Comparison of ENCODE assay signal across 15 cellular contexts in genomic region chr10:3526721-3527120, GRCh38.
DNase-seq lines count a peak whose midpoint lies in the region; ATAC-seq, FAIRE-seq and TF ChIP-seq lines count a peak whose summit lies in the region.
"Had no signal": no experiment of that assay in that cellular context is flagged by ENCODE, and none has a peak within 500 bp of the region (broad histone marks: within the 10 kb centered on the region; RNA-seq: fewer than 3 reads in every experiment).

No MANE protein-coding gene starts in this region.

- peak; percentile 36 for ATAC-seq in activated naive CD8-positive, alpha-beta T cell treated with anti-CD3 and anti-CD28 coated beads, Interleukin-2, amount 50 U/mL, for 24 hours

- in situ Hi-C loops in transverse colon (cut with MboI; ENCODE audit: low pct_ligation_motif_present in 1 of 4, low pct_unique_long_range_greater_than_20kb in 1 of 4, low sequenced_read_pairs in 3 of 4): no loop called here

- H3K4ac ChIP-seq in mesenchymal stem cell (ENCODE audit: low read depth in 1 of 2, low read length in 2 of 2) (peak overlapping the region in 1 of 2 experiments; percentile 72), neuronal stem cell (ENCODE audit: low read length) (no peak overlapping the region)

- H3K4me1 Mint-ChIP-seq in activated naive CD8-positive, alpha-beta T cell treated with anti-CD3 and anti-CD28 coated beads, Interleukin-2, amount 50 U/mL, for 24 hours: peaks cover 11% of the 10 kb centered on the region
- H3K4me1 Mint-ChIP-seq in activated naive CD8-positive, alpha-beta T cell treated with anti-CD3 and anti-CD28 coated beads for 36 hours: peaks cover 1% of the 10 kb centered on the region

- H3K27ac ChIP-seq in endothelial cell of umbilical vein (ENCODE audit: insufficient read depth, low read depth, low read length) (no peak overlapping the region), mesenchymal stem cell (ENCODE audit: low read length, poor library complexity, severe bottlenecking) (peak overlapping the region; percentile 76), transverse colon (peak overlapping the region; percentile 60 to 74 (median 66)), neuronal stem cell (replicated peaks; ENCODE audit: low read length) (no peak overlapping the region)
- H3K27ac ChIP-seq: 22Rv1, upper lobe of left lung, VCaP had no signal

- dilution Hi-C loops in endothelial cell of umbilical vein (cut with MboI; ENCODE audit: extremely low pct_ligation_motif_present, low sequenced_read_pairs): no loop called here

- no peaks in the 10 kb centered on the region for H4K20me1 ChIP-seq in endothelial cell of umbilical vein (replicated peaks; ENCODE audit: control insufficient read depth, extremely low read depth, insufficient read depth, low read length)

- TF ChIP-seq POLR2A in endothelial cell of umbilical vein (IDR thresholded peaks at IDR 0.05; ENCODE audit: low read depth, low read length) (no peak), transverse colon (IDR thresholded peaks at IDR 0.05) (no peak)

- no peaks in the 10 kb centered on the region for H3K36me3 ChIP-seq in endothelial cell of umbilical vein (ENCODE audit: control insufficient read depth in 2 of 2, extremely low read depth in 1 of 2, insufficient read depth in 2 of 2, low read length in 2 of 2)
- no peaks in the 10 kb centered on the region for H3K36me3 ChIP-seq in mesenchymal stem cell (ENCODE audit: control insufficient read depth in 1 of 2, insufficient read depth in 2 of 2, low read depth in 1 of 2, low read length in 2 of 2)
- H3K36me3 ChIP-seq in transverse colon: no peaks in the 10 kb centered on the region
- H3K36me3 ChIP-seq in neuronal stem cell (replicated peaks in 1 of 2; ENCODE audit: control insufficient read depth in 2 of 2, insufficient read depth in 2 of 2, low read length in 2 of 2): no peaks in the 10 kb centered on the region
- H3K36me3 ChIP-seq: upper lobe of left lung had no signal

- POLR2A ChIA-PET in endothelial cell of umbilical vein (lab: Charles Lee): no interaction called here

- TF ChIP-seq EP300 in transverse colon (IDR thresholded peaks at IDR 0.05; ENCODE audit: low read depth): no peak

- H2BK120ac ChIP-seq in mesenchymal stem cell (ENCODE audit: low read depth, low read length) (peak overlapping the region; percentile 86), neuronal stem cell (ENCODE audit: low read depth, low read length) (no peak overlapping the region)

- H3K27me3 ChIP-seq in endothelial cell of umbilical vein (ENCODE audit: control insufficient read depth in 2 of 2, insufficient read depth in 2 of 2, low read length in 2 of 2): no peaks in the 10 kb centered on the region
- no peaks in the 10 kb centered on the region for H3K27me3 ChIP-seq in mesenchymal stem cell (ENCODE audit: control insufficient read depth in 1 of 2, insufficient read depth in 1 of 2, low read length in 2 of 2)
- no peaks in the 10 kb centered on the region for H3K27me3 ChIP-seq in transverse colon
- H3K27me3 ChIP-seq in neuronal stem cell (ENCODE audit: control insufficient read depth in 3 of 3, insufficient read depth in 3 of 3, low read depth in 1 of 3, low read length in 3 of 3): peaks cover 0 to under 1% (median 0%) of the 10 kb centered on the region in 3 experiments
- H3K27me3 ChIP-seq: upper lobe of left lung had no signal

- H3K4me3 ChIP-seq in endothelial cell of umbilical vein (replicated peaks in 1 of 3; ENCODE audit: insufficient read depth in 1 of 3, low read depth in 1 of 3, low read length in 3 of 3) (no peak overlapping the region), mesenchymal stem cell (ENCODE audit: insufficient read depth in 1 of 2, low read depth in 1 of 2, low read length in 2 of 2) (no peak overlapping the region), transverse colon (no peak overlapping the region), neuronal stem cell (ENCODE audit: low read length in 2 of 2) (no peak overlapping the region)
- H3K4me3 ChIP-seq: upper lobe of left lung had no signal

- no peak overlapping the region for H2BK5ac ChIP-seq in mesenchymal stem cell (ENCODE audit: low read depth, low read length, poor library complexity, severe bottlenecking)
- no peak overlapping the region for H2BK5ac ChIP-seq in neuronal stem cell (ENCODE audit: low read length)

- no peak overlapping the region for H3K4me3 Mint-ChIP-seq in activated naive CD8-positive, alpha-beta T cell treated with anti-CD3 and anti-CD28 coated beads, Interleukin-2, amount 50 U/mL, for 24 hours
- H3K4me3 Mint-ChIP-seq in activated naive CD8-positive, alpha-beta T cell treated with anti-CD3 and anti-CD28 coated beads for 36 hours: no peak overlapping the region
- H3K4me3 Mint-ChIP-seq: activated T-cell treated with anti-CD3 and anti-CD28 coated beads, Interleukin-2, amount 50 U/mL, for 4 hours; nephron progenitor cell had no signal

- H3K79me1 ChIP-seq in mesenchymal stem cell (replicated peaks; ENCODE audit: low read length, poor library complexity, severe bottlenecking): peaks cover 4% of the 10 kb centered on the region
- no peaks in the 10 kb centered on the region for H3K79me1 ChIP-seq in neuronal stem cell (ENCODE audit: low read depth, low read length)

- no peaks in the 10 kb centered on the region for H3K9me3 ChIP-seq in endothelial cell of umbilical vein (replicated peaks; ENCODE audit: control insufficient read depth, insufficient read depth, low read length)
- H3K9me3 ChIP-seq in mesenchymal stem cell (ENCODE audit: control insufficient read depth, low read length): no peaks in the 10 kb centered on the region
- no peaks in the 10 kb centered on the region for H3K9me3 ChIP-seq in transverse colon
- peaks cover 0 to under 1% of the 10 kb centered on the region in 2 donors for H3K9me3 ChIP-seq in neuronal stem cell (replicated peaks in 1 of 2; ENCODE audit: control insufficient read depth in 2 of 2, insufficient read depth in 1 of 2, low read depth in 1 of 2, low read length in 2 of 2)
- H3K9me3 ChIP-seq: upper lobe of left lung had no signal

- CTCF ChIA-PET in endothelial cell of umbilical vein (lab: Charles Lee): interaction anchor here (1.0 to 2.5 kb wide), 2 partner anchors 12 to 15 kb away, joined by 5 read pairs; no protein-coding TSS in a partner anchor

- no peaks in the 10 kb centered on the region for H3K9me3 Mint-ChIP-seq in activated naive CD8-positive, alpha-beta T cell treated with anti-CD3 and anti-CD28 coated beads, Interleukin-2, amount 50 U/mL, for 24 hours
- no peaks in the 10 kb centered on the region for H3K9me3 Mint-ChIP-seq in activated naive CD8-positive, alpha-beta T cell treated with anti-CD3 and anti-CD28 coated beads for 36 hours
- H3K9me3 Mint-ChIP-seq: activated T-cell treated with anti-CD3 and anti-CD28 coated beads, Interleukin-2, amount 50 U/mL, for 4 hours had no signal

- H3K14ac ChIP-seq in mesenchymal stem cell (ENCODE audit: low read length in 2 of 2): no peak overlapping the region
- no peak overlapping the region for H3K14ac ChIP-seq in neuronal stem cell (ENCODE audit: low read length)

- intact Hi-C loops in endothelial cell of umbilical vein (cut with micrococcal nuclease) (no loop called here), transverse colon (cut with DNase I; ENCODE audit: low total_unique reads) (no loop called here)

- H3K27ac Mint-ChIP-seq in activated naive CD8-positive, alpha-beta T cell treated with anti-CD3 and anti-CD28 coated beads, Interleukin-2, amount 50 U/mL, for 24 hours: peak overlapping the region; percentile 76
- H3K27ac Mint-ChIP-seq in activated naive CD8-positive, alpha-beta T cell treated with anti-CD3 and anti-CD28 coated beads for 36 hours: no peak overlapping the region

- no peak overlapping the region for H3K9ac ChIP-seq in endothelial cell of umbilical vein (replicated peaks; ENCODE audit: extremely low read depth, insufficient read depth, low read length)
- H3K9ac ChIP-seq in mesenchymal stem cell (ENCODE audit: low read length): peak overlapping the region; percentile 89
- H3K9ac ChIP-seq in neuronal stem cell (ENCODE audit: low read depth, low read length, poor library complexity): no peak overlapping the region

- peak; percentile 4 for FAIRE-seq in endothelial cell of umbilical vein (lab: Jason Lieb, UNC)

- H2BK15ac ChIP-seq in mesenchymal stem cell (ENCODE audit: low read depth, poor library complexity, severe bottlenecking) (no peak overlapping the region), neuronal stem cell (ENCODE audit: low read length) (no peak overlapping the region)

- H4K8ac ChIP-seq in mesenchymal stem cell (ENCODE audit: low read length) (no peak overlapping the region), neuronal stem cell (ENCODE audit: low read depth, low read length) (no peak overlapping the region)

- peak overlapping the region; percentile 73 for H2AK5ac ChIP-seq in mesenchymal stem cell (ENCODE audit: low read length, severe bottlenecking)
- no peak overlapping the region for H2AK5ac ChIP-seq in neuronal stem cell (ENCODE audit: low read depth, low read length)

- no peak overlapping the region for H2AFZ ChIP-seq in endothelial cell of umbilical vein (ENCODE audit: low read depth, low read length)
- no peak overlapping the region for H2AFZ ChIP-seq in mesenchymal stem cell (ENCODE audit: low read depth, low read length)
- H2AFZ ChIP-seq in neuronal stem cell (ENCODE audit: low read length): no peak overlapping the region

- H3K9me1 ChIP-seq in endothelial cell of umbilical vein (replicated peaks; ENCODE audit: control insufficient read depth, extremely low read depth, insufficient read depth, low read length): no peaks in the 10 kb centered on the region

- no TSS peak for BruUV-seq in endothelial cell of umbilical vein (replicated peaks; lab: Mats Ljungman, UMichigan)

- H3K4me2 ChIP-seq in endothelial cell of umbilical vein (ENCODE audit: insufficient read depth, low read length) (no peak overlapping the region), mesenchymal stem cell (ENCODE audit: low read length, poor library complexity, severe bottlenecking) (no peak overlapping the region), neuronal stem cell (ENCODE audit: insufficient read depth, low read length, poor library complexity, severe bottlenecking) (no peak overlapping the region)

- H3K27me3 Mint-ChIP-seq in activated naive CD8-positive, alpha-beta T cell treated with anti-CD3 and anti-CD28 coated beads, Interleukin-2, amount 50 U/mL, for 24 hours: peaks cover 8% of the 10 kb centered on the region
- H3K27me3 Mint-ChIP-seq in activated naive CD8-positive, alpha-beta T cell treated with anti-CD3 and anti-CD28 coated beads for 36 hours: peaks cover 19% of the 10 kb centered on the region

- no peaks in the 10 kb centered on the region for H3K36me3 Mint-ChIP-seq in activated naive CD8-positive, alpha-beta T cell treated with anti-CD3 and anti-CD28 coated beads, Interleukin-2, amount 50 U/mL, for 24 hours (ENCODE audit: low read depth)
- H3K36me3 Mint-ChIP-seq in activated naive CD8-positive, alpha-beta T cell treated with anti-CD3 and anti-CD28 coated beads for 36 hours: no peaks in the 10 kb centered on the region

- H4K91ac ChIP-seq in mesenchymal stem cell (ENCODE audit: low read length): peak overlapping the region; percentile 82
- no peak overlapping the region for H4K91ac ChIP-seq in neuronal stem cell (ENCODE audit: low read depth, low read length, poor library complexity)

- H3K4me1 ChIP-seq in endothelial cell of umbilical vein (ENCODE audit: control insufficient read depth, extremely low read depth, insufficient read depth, low read length): peaks cover 7% of the 10 kb centered on the region
- H3K4me1 ChIP-seq in mesenchymal stem cell (ENCODE audit: control insufficient read depth, insufficient read depth, low read depth, low read length): peaks cover 18% of the 10 kb centered on the region
- peaks cover 0 to 29% (median 10%) of the 10 kb centered on the region in 4 donors for H3K4me1 ChIP-seq in transverse colon
- H3K4me1 ChIP-seq in neuronal stem cell (ENCODE audit: control insufficient read depth in 2 of 2, insufficient read depth in 1 of 2, low read depth in 1 of 2, low read length in 2 of 2): peaks cover 0 to under 1% of the 10 kb centered on the region in 2 donors
- H3K4me1 ChIP-seq: upper lobe of left lung had no signal

- H2BK12ac ChIP-seq in mesenchymal stem cell (ENCODE audit: low read length in 2 of 2) (peak overlapping the region; percentile 88 to 95), neuronal stem cell (ENCODE audit: low read length) (no peak overlapping the region)

- H3K18ac ChIP-seq in mesenchymal stem cell (ENCODE audit: low read depth in 1 of 2, low read length in 2 of 2) (peak overlapping the region; percentile 78 to 98), neuronal stem cell (ENCODE audit: low read length) (no peak overlapping the region)

- no CpG with 5 or more reads among the region's 5 CpGs for WGBS in mesenchymal stem cell
- 52 to 63% methylated on average over 5 of the region's 5 CpGs for WGBS in transverse colon (ENCODE audit: low coverage in 1 of 2), 2 donors
- whole genome bisulfite sequencing in neuronal stem cell (ENCODE audit: extremely low coverage in 2 of 2, insufficient read length in 2 of 2, insufficient replicate concordance in 1 of 2), 2 donors: no CpG with 5 or more reads among the region's 5 CpGs

- no peak for DNase-seq in activated naive CD8-positive, alpha-beta T cell treated with anti-CD3 and anti-CD28 coated beads, Interleukin-2, amount 50 U/mL, for 24 hours
- no peak for DNase-seq in activated naive CD8-positive, alpha-beta T cell treated with anti-CD3 and anti-CD28 coated beads for 36 hours
- DNase-seq in endothelial cell of umbilical vein (ENCODE audit: low read depth, low spot score) (no peak), mesenchymal stem cell (peak; percentile 94), transverse colon (no peak), neuronal stem cell (ENCODE audit: low spot score) (no peak), HUDEP-2 (lab: John Stamatoyannopoulos, UW; ENCODE audit: unreplicated experiment in 76 of 76) (no peak)
- no peak for DNase-seq in activated CD4-positive, alpha-beta T cell treated with anti-CD3 and anti-CD28 coated beads for 48 hours
- DNase-seq: activated T-cell treated with anti-CD3 and anti-CD28 coated beads, Interleukin-2, amount 50 U/mL, for 4 hours; cortex of kidney; NCI-H2171 treated with DMSO at 0.1 percent for 48 hours; nephron progenitor cell; upper lobe of left lung had no signal

- H3K23ac ChIP-seq in mesenchymal stem cell (ENCODE audit: low read length in 2 of 2): no peak overlapping the region
- H3K23ac ChIP-seq in neuronal stem cell (ENCODE audit: low read depth, low read length, poor library complexity): no peak overlapping the region

- no peaks in the 10 kb centered on the region for H3K79me2 ChIP-seq in endothelial cell of umbilical vein (ENCODE audit: control insufficient read depth, insufficient read depth, low read length)

- TF ChIP-seq CTCF in endothelial cell of umbilical vein (IDR thresholded peaks at IDR 0.05; ENCODE audit: extremely low read depth in 1 of 2, insufficient read depth in 1 of 2, low read depth in 1 of 2, low read length in 2 of 2) (no peak), transverse colon (IDR thresholded peaks at IDR 0.05) (no peak)

Comparison
In these comparisons a context has a peak if more than half of its experiments do, and no peak if none do; other contexts are left out.
1. H3K27ac ChIP-seq: peak in mesenchymal stem cell (single experiment) and transverse colon (4 of 4); none in endothelial cell of umbilical vein (single experiment) and neuronal stem cell (single experiment).